8 cellular contexts compared by ENCODE assay signal in the genomic region with DNA sequence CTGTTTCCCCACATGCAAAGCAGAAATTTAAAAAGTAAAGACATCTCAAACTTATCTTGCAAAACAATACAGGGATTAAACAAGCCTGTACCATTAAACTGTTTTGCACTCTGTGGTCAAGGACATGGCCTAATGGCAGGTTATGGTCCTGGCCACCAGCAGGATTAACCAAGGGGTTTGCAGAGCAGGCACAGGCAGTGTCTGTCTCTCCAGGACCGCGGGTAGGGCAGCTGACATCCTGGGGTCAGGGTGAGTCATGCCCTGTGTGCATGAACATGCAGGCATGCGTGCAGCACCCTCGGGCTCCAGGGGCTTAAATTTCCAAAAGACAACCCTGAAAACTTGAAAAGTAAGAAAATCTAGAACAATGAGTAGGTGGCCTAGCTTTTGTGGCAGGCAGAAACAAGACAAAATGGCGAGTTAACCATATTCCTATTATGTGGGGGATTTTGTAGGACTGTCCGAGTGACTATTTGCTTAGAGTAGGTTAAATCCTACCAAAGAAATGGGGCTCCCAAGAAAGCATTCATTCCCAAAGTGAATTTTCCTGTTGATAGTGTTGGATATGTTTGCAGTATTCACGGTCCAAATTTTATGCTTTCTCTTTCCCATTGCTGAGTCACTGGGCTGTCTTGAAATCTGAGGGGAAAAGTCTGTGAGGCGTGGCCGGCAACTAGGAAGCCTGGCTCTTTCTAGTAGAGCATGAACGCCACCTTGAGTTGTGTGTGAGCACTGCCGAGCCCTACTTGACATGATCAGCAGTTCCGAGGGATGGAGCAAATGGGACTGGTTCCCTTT.
DNase-seq lines count a peak whose midpoint lies in the region; ATAC-seq and TF ChIP-seq lines count a peak whose summit lies in the region.

No MANE protein-coding gene starts in this region.

- ATAC-seq in HG02571 (IDR thresholded peaks at IDR 0.05; ENCODE audit: unreplicated experiment) = peak; percentile 86

- peak; percentile 87 for TF ChIP-seq CTCF in GM12874 (IDR thresholded peaks at IDR 0.05; ENCODE audit: insufficient read depth, low read depth, low read length)
- TF ChIP-seq CTCF in astrocyte of the cerebellum (IDR thresholded peaks at IDR 0.05; ENCODE audit: low read depth, low read length, missing control alignments) = peak; percentile 97

- DNase-seq in MV-4-11 (lab: John Stamatoyannopoulos, UW) = peak; percentile 89
- peak; percentile 68 for DNase-seq in SHP77 treated with DMSO at 0.1 percent for 48 hours (lab: John Stamatoyannopoulos, UW)
- DNase-seq in astrocyte of the cerebellum (ENCODE audit: low read depth) = peak; percentile 91
- DNase-seq in hepatic stellate cell (ENCODE audit: low spot score) = peak; percentile 83
- peak; percentile 71 for DNase-seq in pulmonary artery endothelial cell (ENCODE audit: low read depth, low spot score)
- no peak for DNase-seq in cerebellar nuclear complex (lab: John Stamatoyannopoulos, UW)

- peak overlapping the region; percentile 14 for H3K4me3 ChIP-seq in astrocyte of the cerebellum (ENCODE audit: low read depth, low read length)

- in situ Hi-C loops in astrocyte of the cerebellum (cut with HindIII; ENCODE audit: low sequenced_read_pairs) = no loop called here

Comparison
In these comparisons a context has a peak if more than half of its experiments do, and no peak if none do; other contexts are left out.
1. DNase-seq: peak in MV-4-11 (single experiment), SHP77 treated with DMSO at 0.1 percent for 48 hours (single experiment), astrocyte of the cerebellum (single experiment), hepatic stellate cell (single experiment) and pulmonary artery endothelial cell (single experiment); none in cerebellar nuclear complex (0 of 2).